Comparison of ENCODE assay signal across 8 cellular contexts in genomic region chrX:103376979-103377324, GRCh38. TPM values are rescaled to one million over a fixed set of nuclear protein-coding genes. Genes with fewer than 3 reads are reported as not detected.
DNase-seq lines count a peak whose midpoint lies in the region; ATAC-seq and TF ChIP-seq lines count a peak whose summit lies in the region.

No MANE protein-coding gene starts in this region.

- peak overlapping the region; percentile 92 for H3K9ac ChIP-seq in neural cell (ENCODE audit: low read length)

- H2AFZ ChIP-seq in neural cell (ENCODE audit: low read depth, low read length), result no peak overlapping the region

- intact Hi-C loops in Right ventricle myocardium inferior (cut with DNase I) (no loop called here), cardiac septum (cut with DNase I) (loop anchor here (2.0 kb wide), 1 partner anchor 20 kb away; the partner anchor contains the start of gene TCEAL9), esophagus muscularis mucosa (cut with DNase I) (loop anchor here (2.0 kb wide), 1 partner anchor 20 kb away; the partner anchor contains the start of gene TCEAL9)

- WGBS in esophagus muscularis mucosa, result 50% methylated on average over 3 of the region's 19 CpGs

- H3K79me2 ChIP-seq in neural cell (replicated peaks; ENCODE audit: insufficient read depth, low read length), result peaks cover 15% of the 10 kb centered on the region

- H3K4me1 ChIP-seq in esophagus muscularis mucosa, result peaks cover 0 to 12% (median 3%) of the 10 kb centered on the region in 4 donors

- H3K27ac Mint-ChIP-seq in T-helper 17 cell, result no peak overlapping the region

- no peak for TF ChIP-seq RAD21 in neural cell (conservative IDR thresholded peaks at IDR 0.05)

- peak; percentile 57 for ATAC-seq in Right ventricle myocardium inferior
- no peak for ATAC-seq in T-helper 17 cell
- no peak for ATAC-seq in GM19455 (IDR thresholded peaks at IDR 0.05; ENCODE audit: unreplicated experiment)

- H3F3A ChIP-seq in neural cell (ENCODE audit: insufficient read depth, low read length, poor library complexity, severe bottlenecking), result no peaks in the 10 kb centered on the region

- H3K36me3 Mint-ChIP-seq in T-helper 17 cell (ENCODE audit: low read depth), result no peaks in the 10 kb centered on the region

- H4K20me1 ChIP-seq in neural cell (ENCODE audit: insufficient read depth), result no peaks in the 10 kb centered on the region

- peaks cover 6% of the 10 kb centered on the region for H3K4me1 Mint-ChIP-seq in T-helper 17 cell

- DNase-seq in Right ventricle myocardium inferior (ENCODE audit: missing footprints) (no peak), cardiac septum (ENCODE audit: low spot score) (no peak), T-helper 17 cell (no peak), esophagus muscularis mucosa (ENCODE audit: extremely low spot score) (no peak), 8988T (no peak), SIG-M5 (lab: John Stamatoyannopoulos, UW) (no peak)

- H3K27me3 ChIP-seq in esophagus muscularis mucosa (no peaks in the 10 kb centered on the region), neural cell (ENCODE audit: insufficient read depth, low read depth, low read length) (no peaks in the 10 kb centered on the region)

- H3K4me2 ChIP-seq in neural cell (ENCODE audit: low read length), result no peak overlapping the region

- no peaks in the 10 kb centered on the region for H3K9me2 ChIP-seq in neural cell (ENCODE audit: insufficient read depth, low read length)

- H3K4me3 ChIP-seq in esophagus muscularis mucosa (peak overlapping the region; percentile 58 to 73 (median 70)), neural cell (ENCODE audit: low read length) (peak overlapping the region; percentile 71)

- H3K9me3 ChIP-seq in T-helper 17 cell (ENCODE audit: control insufficient read depth, low read length, poor library complexity, severe bottlenecking) (no peaks in the 10 kb centered on the region), esophagus muscularis mucosa (no peaks in the 10 kb centered on the region), neural cell (ENCODE audit: low read length) (no peaks in the 10 kb centered on the region)

- TF ChIP-seq POLR2A in esophagus muscularis mucosa (IDR thresholded peaks at IDR 0.05; ENCODE audit: low read depth), result no peak

- TF ChIP-seq CTCF in esophagus muscularis mucosa (IDR thresholded peaks at IDR 0.05), result no peak
- no peak for TF ChIP-seq CTCF in neural cell (IDR thresholded peaks at IDR 0.05; ENCODE audit: poor library complexity, severe bottlenecking)

- TF ChIP-seq EP300 in esophagus muscularis mucosa (IDR thresholded peaks at IDR 0.05) (no peak), neural cell (conservative IDR thresholded peaks at IDR 0.05; ENCODE audit: poor library complexity, severe bottlenecking) (no peak)

- H3K27ac ChIP-seq in esophagus muscularis mucosa (replicated peaks in 1 of 4), result peak overlapping the region; percentile 65 to 86 (median 84)
- peak overlapping the region; percentile 93 for H3K27ac ChIP-seq in neural cell (ENCODE audit: low read length)

- no peaks in the 10 kb centered on the region for H3K36me3 ChIP-seq in esophagus muscularis mucosa
- no peaks in the 10 kb centered on the region for H3K36me3 ChIP-seq in neural cell (ENCODE audit: insufficient read depth, low read length)

- peaks cover 11% of the 10 kb centered on the region for H3K27me3 Mint-ChIP-seq in T-helper 17 cell

- H3K4me3 Mint-ChIP-seq in T-helper 17 cell, result peak overlapping the region; percentile 84

TF ChIP-seq in neural cell, 6 proteins besides CTCF, POLR2A, EP300 and RAD21:
- no peak for TF ChIP-seq POLR2AphosphoS5 (IDR thresholded peaks at IDR 0.05)
- no peak for TF ChIP-seq MXI1 (conservative IDR thresholded peaks at IDR 0.05; ENCODE audit: poor library complexity, severe bottlenecking)
- no peak for TF ChIP-seq REST (IDR thresholded peaks at IDR 0.05; ENCODE audit: borderline replicate concordance)
- TF ChIP-seq SMC3 (conservative IDR thresholded peaks at IDR 0.05; ENCODE audit: poor library complexity), result no peak
- TF ChIP-seq EZH2 (IDR thresholded peaks at IDR 0.05; ENCODE audit: borderline replicate concordance, insufficient read depth, low read length, poor library complexity, severe bottlenecking), result no peak
- no peak for TF ChIP-seq TAF1 (IDR thresholded peaks at IDR 0.05; ENCODE audit: low read depth)

RNA-seq across cellular contexts. Expression of gene BEX3, which starts 0.6 kb away (rescaled TPM):
- total RNA-seq in Right ventricle myocardium inferior (158 TPM), cardiac septum (80.2 TPM), T-helper 17 cell (10 to 100 TPM in 1 of 2 donors, 1 to 10 TPM in 1; 5.7 to 32.0 TPM), esophagus muscularis mucosa (100 to 1,000 TPM; 119 to 137 (median 130) TPM)
- polyA plus RNA-seq in neural cell, result 989 and 991 TPM in 2 replicates
- polyA minus RNA-seq in neural cell, result 241 and 303 TPM in 2 replicates

RNA-seq across cellular contexts. Expression of gene TCEAL9, which starts 20.6 kb away (rescaled TPM):
- total RNA-seq in Right ventricle myocardium inferior, result 23.4 TPM
- total RNA-seq in cardiac septum, result 28.6 TPM
- under 1 TPM in 1 of 2 donors, not detected in 1; 0.55 TPM for total RNA-seq in T-helper 17 cell
- 10 to 100 TPM; 47.3 to 69.3 (median 52.9) TPM for total RNA-seq in esophagus muscularis mucosa
- 84.5 and 102 TPM in 2 replicates for polyA plus RNA-seq in neural cell
- polyA minus RNA-seq in neural cell, result 39.4 and 52.0 TPM in 2 replicates

RNA-seq across cellular contexts. Expression of gene TCEAL7, which starts 46.9 kb away (rescaled TPM):
- 3.1 TPM for total RNA-seq in Right ventricle myocardium inferior
- total RNA-seq in cardiac septum, result 6.4 TPM
- not detected for total RNA-seq in T-helper 17 cell
- 10 to 100 TPM in 3 of 4 donors, 1 to 10 TPM in 1; 8.2 to 12.9 (median 10.6) TPM for total RNA-seq in esophagus muscularis mucosa
- 193 and 203 TPM in 2 replicates for polyA plus RNA-seq in neural cell
- 74.3 and 75.7 TPM in 2 replicates for polyA minus RNA-seq in neural cell

Comparison
In these comparisons a context has a peak if more than half of its experiments do, and no peak if none do; other contexts are left out.
1. RNA of gene TCEAL9, which starts 20.6 kb away (total RNA-seq): 47.3 to 69.3 TPM in esophagus muscularis mucosa, 28.6 TPM in cardiac septum (single experiment) and 23.4 TPM in Right ventricle myocardium inferior (single experiment); 0.55 TPM in T-helper 17 cell; every median in the first group is over 10 times any median in the second.